ENCODE assay signal across 16 cellular contexts in genomic region chr17:78419970-78420820, GRCh38. TPM values are rescaled to one million over a fixed set of nuclear protein-coding genes. Genes with fewer than 3 reads are reported as not detected.
DNase-seq lines count a peak whose midpoint lies in the region; ATAC-seq and TF ChIP-seq lines count a peak whose summit lies in the region.
"Had no signal": no experiment of that assay in that cellular context is flagged by ENCODE, and none has a peak within 500 bp of the region (broad histone marks: within the 10 kb centered on the region; RNA-seq: fewer than 3 reads in every experiment).

No MANE protein-coding gene starts in this region.

- CTCF ChIA-PET in activated CD8-positive, alpha-beta memory T cell treated with anti-CD3 and anti-CD28 coated beads, Interleukin-2, amount 10 ng/mL, durations not matched to agents 7 days and 5 days (lab: Charles Lee) = interaction anchor here (2.3 to 12.3 kb wide), 5 partner anchors 38 to 335 kb away, joined by 7 to 191 read pairs (median 26); partner anchors contain the start of gene SOCS3
- CTCF ChIA-PET in WTC11 (lab: Charles Lee) = interaction anchor here (1.1 to 5.3 kb wide), 5 partner anchors 17 to 58 kb away, joined by 3 to 115 read pairs (median 16); partner anchors contain the start of gene SOCS3

- H3K9me3 ChIP-seq in left ventricle myocardium inferior (replicated peaks) = no peaks in the 10 kb centered on the region
- H3K9me3 ChIP-seq in skeletal muscle tissue (ENCODE audit: control insufficient read depth in 3 of 3, low read length in 3 of 3) = no peaks in the 10 kb centered on the region
- H3K9me3 ChIP-seq: adrenal gland, tibial nerve had no signal

- TF ChIP-seq POLR2A in erythroblast (IDR thresholded peaks at IDR 0.05; ENCODE audit: low read length) = no peak

- H3K27me3 Mint-ChIP-seq in activated CD8-positive, alpha-beta memory T cell treated with anti-CD3 and anti-CD28 coated beads, Interleukin-2, amount 10 ng/mL, durations not matched to agents 7 days and 5 days = no peaks in the 10 kb centered on the region
- no peaks in the 10 kb centered on the region for H3K27me3 Mint-ChIP-seq in WTC11 (ENCODE audit: low read depth)

- H3K4me1 ChIP-seq in left ventricle myocardium inferior (peaks cover 79% of the 10 kb centered on the region), skeletal muscle tissue (ENCODE audit: control insufficient read depth in 3 of 3, insufficient read depth in 3 of 3, low read length in 3 of 3) (peaks cover 34 to 51% (median 35%) of the 10 kb centered on the region in 3 donors)

- TF ChIP-seq CTCF in WTC11 (IDR thresholded peaks at IDR 0.05) (no peak), left ventricle myocardium inferior (IDR thresholded peaks at IDR 0.05; ENCODE audit: borderline replicate concordance) (no peak)

- peaks cover 35% of the 10 kb centered on the region for H3K36me3 ChIP-seq in left ventricle myocardium inferior
- H3K36me3 ChIP-seq in skeletal muscle tissue (ENCODE audit: control insufficient read depth in 3 of 3, insufficient read depth in 3 of 3, low read length in 3 of 3) = peaks cover 21 to 40% (median 38%) of the 10 kb centered on the region in 3 donors

- H3K27me3 ChIP-seq in left ventricle myocardium inferior (ENCODE audit: low read depth) (no peaks in the 10 kb centered on the region), skeletal muscle tissue (ENCODE audit: control insufficient read depth in 3 of 3, insufficient read depth in 3 of 3, low read length in 3 of 3) (no peaks in the 10 kb centered on the region)
- H3K27me3 ChIP-seq: adrenal gland, tibial nerve had no signal

- peak overlapping the region; percentile 57 for H3K27ac ChIP-seq in left ventricle myocardium inferior (replicated peaks)
- peak overlapping the region; percentile 45 for H3K27ac ChIP-seq in skeletal muscle tissue (ENCODE audit: low read depth, low read length)

- no peak for ATAC-seq in activated CD8-positive, alpha-beta memory T cell treated with anti-CD3 and anti-CD28 coated beads, Interleukin-2, amount 10 ng/mL, durations not matched to agents 7 days and 5 days
- no peak for ATAC-seq in WTC11
- ATAC-seq in GM18861 (IDR thresholded peaks at IDR 0.05; ENCODE audit: unreplicated experiment) = no peak

- peak overlapping the region; percentile 4 for H3K27ac Mint-ChIP-seq in activated CD8-positive, alpha-beta memory T cell treated with anti-CD3 and anti-CD28 coated beads, Interleukin-2, amount 10 ng/mL, durations not matched to agents 7 days and 5 days
- peak overlapping the region; percentile 90 for H3K27ac Mint-ChIP-seq in WTC11

- H3K4me3 ChIP-seq in left ventricle myocardium inferior (no peak overlapping the region), skeletal muscle tissue (ENCODE audit: low read length in 3 of 3) (no peak overlapping the region)
- H3K4me3 ChIP-seq: adrenal gland, tibial nerve had no signal

- no peak overlapping the region for H3K9ac ChIP-seq in skeletal muscle tissue (ENCODE audit: low read depth in 1 of 3, low read length in 3 of 3)

- H3K9me3 Mint-ChIP-seq in activated CD8-positive, alpha-beta memory T cell treated with anti-CD3 and anti-CD28 coated beads, Interleukin-2, amount 10 ng/mL, durations not matched to agents 7 days and 5 days (ENCODE audit: low read depth) = no peaks in the 10 kb centered on the region
- H3K9me3 Mint-ChIP-seq in WTC11 = no peaks in the 10 kb centered on the region
- H3K9me3 Mint-ChIP-seq: nephron had no signal

- POLR2A ChIA-PET in WTC11 (lab: Charles Lee) = no interaction called here

- H3K36me3 Mint-ChIP-seq in activated CD8-positive, alpha-beta memory T cell treated with anti-CD3 and anti-CD28 coated beads, Interleukin-2, amount 10 ng/mL, durations not matched to agents 7 days and 5 days = peaks cover 32% of the 10 kb centered on the region
- peaks cover 34% of the 10 kb centered on the region for H3K36me3 Mint-ChIP-seq in WTC11

- intact Hi-C loops in left ventricle myocardium inferior (cut with micrococcal nuclease) = loop anchor here (5.0 to 10.0 kb wide), 3 partner anchors 55 to 165 kb away; partner anchors contain the start of gene SOCS3

- peaks cover 39% of the 10 kb centered on the region for H3K4me1 Mint-ChIP-seq in activated CD8-positive, alpha-beta memory T cell treated with anti-CD3 and anti-CD28 coated beads, Interleukin-2, amount 10 ng/mL, durations not matched to agents 7 days and 5 days
- peaks cover 17% of the 10 kb centered on the region for H3K4me1 Mint-ChIP-seq in WTC11

- H3K4me3 Mint-ChIP-seq in activated CD8-positive, alpha-beta memory T cell treated with anti-CD3 and anti-CD28 coated beads, Interleukin-2, amount 10 ng/mL, durations not matched to agents 7 days and 5 days = no peak overlapping the region
- H3K4me3 Mint-ChIP-seq in WTC11 = no peak overlapping the region
- H3K4me3 Mint-ChIP-seq: nephron had no signal

- DNase-seq in activated CD8-positive, alpha-beta memory T cell treated with anti-CD3 and anti-CD28 coated beads, Interleukin-2, amount 10 ng/mL, durations not matched to agents 7 days and 5 days = no peak
- no peak for DNase-seq in activated CD8-positive, alpha-beta memory T cell treated with anti-CD3 and anti-CD28 coated beads, Interleukin-2, amount 50 U/mL, for 48 hours
- DNase-seq in WTC11 (ENCODE audit: low spot score) (no peak), left ventricle myocardium inferior (peak; percentile 41), anterior cingulate cortex (lab: John Stamatoyannopoulos, UW) (no peak), erythroblast (lab: John Stamatoyannopoulos, UW) (no peak)
- DNase-seq: adrenal gland; KG1; NCI-H146; NCI-H526 treated with DMSO at 0.1 percent for 48 hours; stimulated activated CD4-positive, alpha-beta T cell treated with anti-CD3 and anti-CD28 coated beads, Interleukin-12 subunit alpha, Interleukin-12 subunit beta, amount 100 ng/mL, for 4 hours; T1000 had no signal

TF ChIP-seq in WTC11, 78 proteins besides CTCF, POLR2A, EP300 and RAD21:
- TF ChIP-seq SP1 (CRISPR knock-in tag; conservative IDR thresholded peaks at IDR 0.05) (no peak), ATF1 (CRISPR knock-in tag; IDR thresholded peaks at IDR 0.05) (no peak), CREM (CRISPR knock-in tag; IDR thresholded peaks at IDR 0.05) (no peak), NR1H2 (CRISPR knock-in tag; IDR thresholded peaks at IDR 0.05) (no peak), USF1 (CRISPR knock-in tag; IDR thresholded peaks at IDR 0.05) (no peak), HMGXB4 (CRISPR knock-in tag; IDR thresholded peaks at IDR 0.05) (no peak)

RNA-seq across cellular contexts. Expression of gene PGS1, which starts 41.7 kb away (rescaled TPM):
- total RNA-seq in activated CD8-positive, alpha-beta memory T cell treated with anti-CD3 and anti-CD28 coated beads, Interleukin-2, amount 10 ng/mL, durations not matched to agents 7 days and 5 days = 10 to 100 TPM; 52.2 to 70.2 TPM
- total RNA-seq in WTC11 (2021) (45.4 to 51.4 TPM (median 47.0 TPM) in 3 replicates), left ventricle myocardium inferior (17.1 TPM), skeletal muscle tissue (15.1 TPM)
